ENCODE assay signal across 19 cellular contexts in the genomic region with DNA sequence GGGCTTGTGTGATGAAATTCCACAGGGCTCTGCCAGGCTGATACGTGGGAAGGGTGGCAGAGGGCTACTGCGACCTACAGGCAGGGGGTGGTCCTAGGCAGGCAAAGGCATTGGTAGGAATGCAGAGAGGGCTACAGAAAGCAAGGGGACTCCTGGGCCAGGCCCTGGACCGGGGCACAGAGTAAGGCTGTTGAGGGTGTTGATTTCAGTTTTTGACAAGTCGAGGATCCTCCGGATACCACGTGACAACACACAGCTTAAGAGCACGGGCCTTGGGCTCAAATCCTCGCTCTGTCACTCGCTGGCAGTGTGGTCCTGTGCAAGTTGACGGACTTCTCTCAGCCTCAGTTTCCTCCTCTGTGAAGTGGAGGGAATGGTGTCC. TPM values are rescaled to one million over a fixed set of nuclear protein-coding genes. Genes with fewer than 3 reads are reported as not detected.
A peak's percentile ranks its signal among the peaks of the same experiment; 100 is the strongest.
DNase-seq lines count a peak whose midpoint lies in the region; ATAC-seq and TF ChIP-seq lines count a peak whose summit lies in the region.
"Had no signal": no experiment of that assay in that cellular context is flagged by ENCODE, and none has a peak within 500 bp of the region (broad histone marks: within the 10 kb centered on the region; RNA-seq: fewer than 3 reads in every experiment).

No MANE protein-coding gene starts in this region.

- ATAC-seq in Panc1 (peak; percentile 29), lower lobe of right lung (peak; percentile 21 to 23), HG02623 (IDR thresholded peaks at IDR 0.05; ENCODE audit: unreplicated experiment) (no peak)
- ATAC-seq: effector memory CD8-positive, alpha-beta T cell had no signal

- TF ChIP-seq CTCF in Panc1 (IDR thresholded peaks at IDR 0.05) (no peak), esophagus squamous epithelium (IDR thresholded peaks at IDR 0.05) (no peak), lower lobe of right lung (IDR thresholded peaks at IDR 0.05) (no peak), chondrocyte (IDR thresholded peaks at IDR 0.05) (no peak), Calu3 (IDR thresholded peaks at IDR 0.05; ENCODE audit: unreplicated experiment) (no peak)

- H3K4me3 Mint-ChIP-seq in chondrocyte (ENCODE audit: unreplicated experiment) (no peak overlapping the region), Calu3 (ENCODE audit: low read depth, unreplicated experiment) (no peak overlapping the region)
- H3K4me3 Mint-ChIP-seq: effector memory CD8-positive, alpha-beta T cell had no signal

- H3K4me3 ChIP-seq in Panc1 (ENCODE audit: low read depth in 2 of 2, low read length in 2 of 2): no peak overlapping the region
- H3K4me3 ChIP-seq in esophagus squamous epithelium: no peak overlapping the region
- no peak overlapping the region for H3K4me3 ChIP-seq in lower lobe of right lung
- no peak overlapping the region for H3K4me3 ChIP-seq in skeletal muscle tissue (ENCODE audit: low read length in 3 of 3)
- H3K4me3 ChIP-seq: colonic mucosa, MG63, vagina had no signal

- H3K4me1 Mint-ChIP-seq in chondrocyte (ENCODE audit: low read depth) (peaks cover 19% of the 10 kb centered on the region), Calu3 (ENCODE audit: low read depth, unreplicated experiment) (no peaks in the 10 kb centered on the region)

- DNase-seq in Panc1 (ENCODE audit: low read depth, low spot score): no peak
- no peak for DNase-seq in esophagus squamous epithelium (lab: John Stamatoyannopoulos, UW)
- no peak for DNase-seq in lower lobe of right lung
- no peak for DNase-seq in chondrocyte (ENCODE audit: low spot score)
- DNase-seq in Calu3: no peak
- DNase-seq: activated CD4-positive, alpha-beta T cell treated with anti-CD3 and anti-CD28 coated beads, Interleukin-2, amount 50 U/mL, for 48 hours; activated CD8-positive, alpha-beta memory T cell treated with anti-CD3 and anti-CD28 coated beads, Interleukin-2, amount 50 U/mL, for 48 hours; activated effector memory CD4-positive, alpha-beta T cell treated with Interleukin-2 at 50 U/mL for 16 hours; colonic mucosa; effector memory CD8-positive, alpha-beta T cell; glutamatergic neuron; MG63; NCI-H1417 treated with DMSO at 0.1 percent for 48 hours; NCI-H510A treated with DMSO at 0.1 percent for 48 hours; nucleus accumbens had no signal

- H3K36me3 Mint-ChIP-seq in chondrocyte (ENCODE audit: low read depth) (no peaks in the 10 kb centered on the region), Calu3 (ENCODE audit: insufficient read depth, unreplicated experiment) (peaks cover 15% of the 10 kb centered on the region)

- intact Hi-C loops in Panc1 (cut with micrococcal nuclease; ENCODE audit: unreplicated experiment): no loop called here
- intact Hi-C loops in esophagus squamous epithelium (cut with DNase I): no loop called here
- intact Hi-C loops in lower lobe of right lung (cut with DNase I): no loop called here
- intact Hi-C loops in Calu3 (cut with micrococcal nuclease; ENCODE audit: unreplicated experiment): no loop called here

- H3K27ac Mint-ChIP-seq in chondrocyte (ENCODE audit: unreplicated experiment) (no peak overlapping the region), Calu3 (ENCODE audit: unreplicated experiment) (no peak overlapping the region)
- H3K27ac Mint-ChIP-seq: effector memory CD8-positive, alpha-beta T cell had no signal

- H3K9ac ChIP-seq in skeletal muscle tissue (ENCODE audit: low read depth in 1 of 3, low read length in 3 of 3): peak overlapping the region; percentile 14 to 50 (median 16)

- CTCF ChIA-PET in Panc1 (lab: Charles Lee): no interaction called here
- CTCF ChIA-PET in Calu3 (lab: Charles Lee): no interaction called here

- BruUV-seq in Panc1 (replicated peaks; lab: Mats Ljungman, UMichigan) (no TSS peak), Calu3 (replicated peaks; lab: Mats Ljungman, UMichigan) (no TSS peak)

- in situ Hi-C loops in Panc1 (cut with HindIII; ENCODE audit: low pct_unique_long_range_greater_than_20kb, low sequenced_read_pairs): no loop called here

- H3K4me1 ChIP-seq in Panc1 (ENCODE audit: control insufficient read depth, insufficient read depth, low read length): peaks cover 21% of the 10 kb centered on the region
- H3K4me1 ChIP-seq in esophagus squamous epithelium: peaks cover 0 to 30% (median 14%) of the 10 kb centered on the region in 3 donors
- peaks cover 22% of the 10 kb centered on the region for H3K4me1 ChIP-seq in lower lobe of right lung
- H3K4me1 ChIP-seq in skeletal muscle tissue (ENCODE audit: control insufficient read depth in 3 of 3, insufficient read depth in 3 of 3, low read length in 3 of 3): peaks cover 7 to 15% (median 14%) of the 10 kb centered on the region in 3 donors
- H3K4me1 ChIP-seq: colonic mucosa, vagina had no signal

- H3K36me3 ChIP-seq in Panc1 (ENCODE audit: control insufficient read depth, insufficient read depth, low read length): no peaks in the 10 kb centered on the region
- H3K36me3 ChIP-seq in esophagus squamous epithelium: no peaks in the 10 kb centered on the region
- H3K36me3 ChIP-seq in lower lobe of right lung: no peaks in the 10 kb centered on the region
- H3K36me3 ChIP-seq in skeletal muscle tissue (ENCODE audit: control insufficient read depth in 3 of 3, insufficient read depth in 3 of 3, low read length in 3 of 3): no peaks in the 10 kb centered on the region
- H3K36me3 ChIP-seq: colonic mucosa, MG63, vagina had no signal

- no peak for TF ChIP-seq POLR2A in esophagus squamous epithelium (IDR thresholded peaks at IDR 0.05)

- H3K9me3 ChIP-seq in Panc1 (ENCODE audit: control insufficient read depth, insufficient read depth, low read depth, low read length): no peaks in the 10 kb centered on the region
- no peaks in the 10 kb centered on the region for H3K9me3 ChIP-seq in esophagus squamous epithelium
- no peaks in the 10 kb centered on the region for H3K9me3 ChIP-seq in lower lobe of right lung
- H3K9me3 ChIP-seq in skeletal muscle tissue (ENCODE audit: control insufficient read depth in 3 of 3, low read length in 3 of 3): peaks cover 0 to 3% (median 0%) of the 10 kb centered on the region in 3 donors
- H3K9me3 ChIP-seq: colonic mucosa, MG63, vagina had no signal

- H3K27me3 ChIP-seq in Panc1 (ENCODE audit: control insufficient read depth, insufficient read depth, low read length): no peaks in the 10 kb centered on the region
- peaks cover 0 to 49% (median 0%) of the 10 kb centered on the region in 4 donors for H3K27me3 ChIP-seq in esophagus squamous epithelium
- peaks cover 5% of the 10 kb centered on the region for H3K27me3 ChIP-seq in lower lobe of right lung (ENCODE audit: low read depth)
- peaks cover 44 to 68% (median 56%) of the 10 kb centered on the region in 3 donors for H3K27me3 ChIP-seq in skeletal muscle tissue (ENCODE audit: control insufficient read depth in 3 of 3, insufficient read depth in 3 of 3, low read length in 3 of 3)
- H3K27me3 ChIP-seq: colonic mucosa, MG63, vagina had no signal

- H3K9me3 Mint-ChIP-seq in chondrocyte (ENCODE audit: low read depth) (no peaks in the 10 kb centered on the region), Calu3 (ENCODE audit: low read depth, unreplicated experiment) (no peaks in the 10 kb centered on the region)
- H3K9me3 Mint-ChIP-seq: effector memory CD8-positive, alpha-beta T cell had no signal

- POLR2A ChIA-PET in Panc1 (lab: Charles Lee): no interaction called here

- 35 to 57% methylated on average over 9 to 10 of the region's 10 CpGs for WGBS in esophagus squamous epithelium, 2 donors

- H3K27ac ChIP-seq in Panc1 (ENCODE audit: low read length) (peak overlapping the region; percentile 51; the same call in 1 of the 2 replicates), esophagus squamous epithelium (peak overlapping the region in 3 of 4 donors; percentile 34 to 74 (median 44)), lower lobe of right lung (no peak overlapping the region), skeletal muscle tissue (ENCODE audit: low read depth, low read length) (peak overlapping the region; percentile 34)
- H3K27ac ChIP-seq: C4-2B, colonic mucosa, vagina had no signal

- peaks cover 16% of the 10 kb centered on the region for H3K27me3 Mint-ChIP-seq in chondrocyte (ENCODE audit: low read depth)
- H3K27me3 Mint-ChIP-seq in Calu3 (ENCODE audit: unreplicated experiment): no peaks in the 10 kb centered on the region

RNA-seq across cellular contexts. Expression of a gene that starts 19.1 kb away (rescaled TPM):
- 1.5 TPM for total RNA-seq in Panc1 (2021; ENCODE audit: unreplicated experiment)
- polyA plus RNA-seq in Panc1 (2012; ENCODE audit: insufficient read length): 2.3 TPM
- total RNA-seq in esophagus squamous epithelium: 10 to 100 TPM in 3 of 4 donors, 1 to 10 TPM in 1; 8.4 to 44.9 (median 26.2) TPM
- 6.2 TPM for total RNA-seq in lower lobe of right lung
- total RNA-seq in skeletal muscle tissue: 2.1 TPM
- 0.31 to 0.64 TPM (median 0.32 TPM) in 3 replicates for total RNA-seq in chondrocyte
- 0.24 TPM in 1 of 2 replicates, not detected in the other for total RNA-seq in Calu3 (2022)
